18 cellular contexts compared by ENCODE assay signal in the genomic region with DNA sequence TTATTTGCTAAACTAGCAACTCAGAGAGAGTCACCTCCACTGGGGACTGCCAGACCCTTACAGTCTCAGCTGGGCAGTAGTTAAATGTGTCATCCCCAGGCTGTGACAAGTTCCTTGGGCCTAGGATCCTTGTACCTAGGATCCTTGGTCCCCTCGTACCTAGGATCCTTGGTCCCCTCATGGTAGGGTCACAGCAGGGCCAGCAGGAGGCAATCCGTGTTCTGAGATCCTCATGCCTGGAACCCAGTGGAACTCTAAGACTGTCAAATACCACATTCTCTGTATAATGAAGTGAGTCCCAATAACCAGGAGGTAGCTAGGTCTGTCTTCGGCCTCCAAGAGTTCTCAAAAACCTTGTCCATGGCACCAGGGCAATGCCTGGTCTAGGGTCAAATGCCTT.
DNase-seq lines count a peak whose midpoint lies in the region; ATAC-seq and TF ChIP-seq lines count a peak whose summit lies in the region.
"Had no signal": no experiment of that assay in that cellular context is flagged by ENCODE, and none has a peak within 500 bp of the region (broad histone marks: within the 10 kb centered on the region; RNA-seq: fewer than 3 reads in every experiment).

No MANE protein-coding gene starts in this region.

- H3K18ac ChIP-seq in mesendoderm (ENCODE audit: low read length): no peak overlapping the region

- no peaks in the 10 kb centered on the region; the same call in 1 of the 2 replicates for H3K9me3 Mint-ChIP-seq in HFFc6
- no peaks in the 10 kb centered on the region for H3K9me3 Mint-ChIP-seq in CD8-positive, alpha-beta T cell
- H3K9me3 Mint-ChIP-seq in natural killer cell: no peaks in the 10 kb centered on the region

- ATAC-seq in left ventricle myocardium superior (no peak), natural killer cell (no peak)
- no peak for ATAC-seq in CD8-positive, alpha-beta T cell
- ATAC-seq: GM12878 had no signal

- H2AK5ac ChIP-seq in mesendoderm (ENCODE audit: low read length): no peak overlapping the region

- H3K4me1 Mint-ChIP-seq in HFFc6 (ENCODE audit: low read depth) (peaks cover 90% of the 10 kb centered on the region), natural killer cell (no peaks in the 10 kb centered on the region)
- no peaks in the 10 kb centered on the region for H3K4me1 Mint-ChIP-seq in CD8-positive, alpha-beta T cell (ENCODE audit: low read depth)
- H3K4me1 Mint-ChIP-seq: CD8-positive, alpha-beta memory T cell had no signal

- H2BK15ac ChIP-seq in mesendoderm (replicated peaks; ENCODE audit: low read depth): no peak overlapping the region

- no peak overlapping the region for H3K56ac ChIP-seq in mesendoderm (ENCODE audit: low read length)

- intact Hi-C loops in left ventricle myocardium superior (cut with micrococcal nuclease): no loop called here
- intact Hi-C loops in CD8-positive, alpha-beta T cell (cut with DNase I, micrococcal nuclease): no loop called here
- intact Hi-C loops in natural killer cell (cut with micrococcal nuclease): no loop called here

- H3K4me3 ChIP-seq in AG04449 (ENCODE audit: low read depth, low read length) (no peak overlapping the region), mesendoderm (ENCODE audit: low read length) (no peak overlapping the region), smooth muscle cell (no peak overlapping the region)
- H3K4me3 ChIP-seq in CD8-positive, alpha-beta T cell (ENCODE audit: low read depth, low read length): no peak overlapping the region
- H3K4me3 ChIP-seq: BLaER1, GM12878 had no signal

- no peak overlapping the region for H4K8ac ChIP-seq in mesendoderm (ENCODE audit: low read depth, low read length)

- no peak overlapping the region for H2BK5ac ChIP-seq in mesendoderm (ENCODE audit: low read length)

- POLR2A ChIA-PET in AG04449 (lab: Yijun Ruan, JAX): no interaction called here
- POLR2A ChIA-PET in CD8-positive, alpha-beta T cell (lab: Charles Lee): no interaction called here

- no peaks in the 10 kb centered on the region for H4K20me1 ChIP-seq in smooth muscle cell (ENCODE audit: low read depth)
- H4K20me1 ChIP-seq: BLaER1 had no signal

- WGBS in mesendoderm (ENCODE audit: extremely low coverage, insufficient coverage, low lambda C conversion rate): no CpG with 5 or more reads among the region's 3 CpGs
- 93% methylated on average over 3 of the region's 3 CpGs for WGBS in smooth muscle cell (ENCODE audit: low lambda C conversion rate)

- no peak overlapping the region for H2AFZ ChIP-seq in smooth muscle cell (ENCODE audit: low read depth)

- no peaks in the 10 kb centered on the region for H3K79me1 ChIP-seq in mesendoderm (ENCODE audit: low read length)

- CTCF ChIA-PET in AG04449 (lab: Yijun Ruan, JAX): no interaction called here
- CTCF ChIA-PET in CD8-positive, alpha-beta T cell (lab: Charles Lee): no interaction called here

- DNase-seq in AG04449 (ENCODE audit: low read depth, low spot score) (no peak), HFFc6 (no peak), mesendoderm (peak; percentile 34), smooth muscle cell (lab: John Stamatoyannopoulos, UW; ENCODE audit: unreplicated experiment) (no peak), left ventricle myocardium superior (no peak), natural killer cell (no peak)
- no peak for DNase-seq in CD8-positive, alpha-beta T cell
- DNase-seq: 8988T; CD8-positive, alpha-beta memory T cell; GDM1; GOT3; NCI-H1417; NCI-H2029; NCI-H510A treated with DMSO at 0.1 percent for 48 hours; NCI-H82 had no signal

- H3K4me1 ChIP-seq in mesendoderm (ENCODE audit: control insufficient read depth, low read depth, low read length) (no peaks in the 10 kb centered on the region), smooth muscle cell (ENCODE audit: low read depth) (peaks cover 12% of the 10 kb centered on the region)
- H3K4me1 ChIP-seq in CD8-positive, alpha-beta T cell (ENCODE audit: insufficient read depth, low read length): no peaks in the 10 kb centered on the region
- H3K4me1 ChIP-seq: BLaER1 had no signal

- H3K4me3 Mint-ChIP-seq in HFFc6 (no peak overlapping the region), natural killer cell (no peak overlapping the region)
- no peak overlapping the region for H3K4me3 Mint-ChIP-seq in CD8-positive, alpha-beta T cell
- H3K4me3 Mint-ChIP-seq: CD8-positive, alpha-beta memory T cell had no signal

- H3K4me2 ChIP-seq in mesendoderm (ENCODE audit: low read length) (no peak overlapping the region), smooth muscle cell (no peak overlapping the region)
- H3K4me2 ChIP-seq: BLaER1 had no signal

- peaks cover 26% of the 10 kb centered on the region for H3K36me3 Mint-ChIP-seq in HFFc6 (ENCODE audit: low read depth)
- H3K36me3 Mint-ChIP-seq in CD8-positive, alpha-beta T cell: no peaks in the 10 kb centered on the region
- H3K36me3 Mint-ChIP-seq in natural killer cell: no peaks in the 10 kb centered on the region
- H3K36me3 Mint-ChIP-seq: CD8-positive, alpha-beta memory T cell had no signal

- no peak overlapping the region for H2BK120ac ChIP-seq in mesendoderm (ENCODE audit: low read depth, low read length)

- H3K79me2 ChIP-seq in mesendoderm (ENCODE audit: control insufficient read depth, insufficient read depth, low read length) (no peaks in the 10 kb centered on the region), smooth muscle cell (ENCODE audit: low read depth) (no peaks in the 10 kb centered on the region)

- H3K27ac ChIP-seq in VCaP: peak overlapping the region; percentile 12; the same call in 1 of the 2 replicates
- H3K27ac ChIP-seq in mesendoderm (ENCODE audit: low read depth, low read length): no peak overlapping the region
- H3K27ac ChIP-seq in smooth muscle cell (ENCODE audit: low read depth): no peak overlapping the region
- no peak overlapping the region for H3K27ac ChIP-seq in CD8-positive, alpha-beta T cell (ENCODE audit: low read depth, low read length)
- H3K27ac ChIP-seq: BLaER1 had no signal

- H3K9me3 ChIP-seq in smooth muscle cell (replicated peaks; ENCODE audit: low read depth): no peaks in the 10 kb centered on the region
- H3K9me3 ChIP-seq in CD8-positive, alpha-beta T cell (ENCODE audit: low read length): no peaks in the 10 kb centered on the region
- H3K9me3 ChIP-seq: BLaER1 had no signal

- H3K27ac Mint-ChIP-seq in HFFc6 (peak overlapping the region; percentile 43; the same call in 1 of the 2 replicates), natural killer cell (no peak overlapping the region)
- no peak overlapping the region for H3K27ac Mint-ChIP-seq in CD8-positive, alpha-beta T cell
- H3K27ac Mint-ChIP-seq: CD8-positive, alpha-beta memory T cell had no signal

- H3K36me3 ChIP-seq in mesendoderm (ENCODE audit: control insufficient read depth, insufficient read depth, low read length): no peaks in the 10 kb centered on the region
- no peaks in the 10 kb centered on the region for H3K36me3 ChIP-seq in smooth muscle cell (ENCODE audit: low read depth)
- no peaks in the 10 kb centered on the region for H3K36me3 ChIP-seq in CD8-positive, alpha-beta T cell (ENCODE audit: insufficient read depth, low read length)
- H3K36me3 ChIP-seq: BLaER1 had no signal

- no peak overlapping the region for H4K5ac ChIP-seq in mesendoderm (ENCODE audit: low read length)

- H3K23ac ChIP-seq in mesendoderm (ENCODE audit: low read length): no peak overlapping the region

- TF ChIP-seq CTCF in AG04449 (IDR thresholded peaks at IDR 0.05; ENCODE audit: insufficient read depth, low read length, missing control alignments) (peak; percentile 5), HFFc6 (IDR thresholded peaks at IDR 0.05) (peak; percentile 29), VCaP (conservative IDR thresholded peaks at IDR 0.05) (no peak), smooth muscle cell (IDR thresholded peaks at IDR 0.05; ENCODE audit: borderline replicate concordance, insufficient read depth, poor library complexity, severe bottlenecking) (no peak), natural killer cell (IDR thresholded peaks at IDR 0.05) (no peak)
- TF ChIP-seq CTCF in CD8-positive, alpha-beta T cell (IDR thresholded peaks at IDR 0.05): no peak

- H3K4ac ChIP-seq in mesendoderm (ENCODE audit: low read depth, low read length): no peak overlapping the region

- H3K27me3 Mint-ChIP-seq in HFFc6 (ENCODE audit: insufficient read depth): no peaks in the 10 kb centered on the region
- H3K27me3 Mint-ChIP-seq in CD8-positive, alpha-beta T cell (ENCODE audit: low read depth): peaks cover 11% of the 10 kb centered on the region
- H3K27me3 Mint-ChIP-seq in natural killer cell (ENCODE audit: low read depth in 2 of 2): peaks cover 0 to 7% of the 10 kb centered on the region in 2 donors

- H3K27me3 ChIP-seq in mesendoderm (ENCODE audit: insufficient read depth, low read length, poor library complexity): no peaks in the 10 kb centered on the region
- H3K27me3 ChIP-seq in smooth muscle cell (ENCODE audit: low read depth): peaks cover 7% of the 10 kb centered on the region
- no peaks in the 10 kb centered on the region for H3K27me3 ChIP-seq in CD8-positive, alpha-beta T cell (ENCODE audit: insufficient read depth, low read length)
- H3K27me3 ChIP-seq: BLaER1 had no signal

- peaks cover 4% of the 10 kb centered on the region for H3F3A ChIP-seq in smooth muscle cell (ENCODE audit: low read depth)

- H3K9ac ChIP-seq in mesendoderm (ENCODE audit: low read length): no peak overlapping the region
- no peak overlapping the region for H3K9ac ChIP-seq in smooth muscle cell (ENCODE audit: low read depth)
- H3K9ac ChIP-seq: BLaER1 had no signal

Comparison
In these comparisons a context has a peak if more than half of its experiments do, and no peak if none do; other contexts are left out.
1. CTCF ChIP-seq: peak in AG04449 (single experiment) and HFFc6 (single experiment); none in VCaP (single experiment), smooth muscle cell (single experiment), CD8-positive, alpha-beta T cell (single experiment) and natural killer cell (single experiment).